In genomic region chr5:127031147-127031862, GRCh38 we compare ENCODE assay signal across 8 cellular contexts. TPM values are rescaled to one million over a fixed set of nuclear protein-coding genes. Genes with fewer than 3 reads are reported as not detected.
A peak's percentile ranks its signal among the peaks of the same experiment; 100 is the strongest.
DNase-seq lines count a peak whose midpoint lies in the region; ATAC-seq and TF ChIP-seq lines count a peak whose summit lies in the region.

No MANE protein-coding gene starts in this region.

- H3K79me2 ChIP-seq in GM23338 (replicated peaks; ENCODE audit: insufficient read depth) (peaks cover 21% of the 10 kb centered on the region), OCI-LY7 (ENCODE audit: insufficient read depth, low read depth, low read length) (no peaks in the 10 kb centered on the region)

- H2AFZ ChIP-seq in GM23338, result peak overlapping the region; percentile 96
- H2AFZ ChIP-seq in OCI-LY7 (ENCODE audit: low read length), result peak overlapping the region; percentile 81; the same call in 1 of the 2 replicates

- no peak overlapping the region for H3K27ac Mint-ChIP-seq in GM23338

- H3K4me1 Mint-ChIP-seq in GM23338, result peaks cover 27% of the 10 kb centered on the region

- H3K4me3 ChIP-seq in GM23338, result peak overlapping the region; percentile 76
- peak overlapping the region; percentile 86 for H3K4me3 ChIP-seq in OCI-LY7 (ENCODE audit: low read depth, low read length, poor library complexity, severe bottlenecking)
- peak overlapping the region; percentile 84 for H3K4me3 ChIP-seq in brain microvascular endothelial cell (ENCODE audit: low read depth, low read length)
- H3K4me3 ChIP-seq in lower lobe of right lung, result peak overlapping the region; percentile 88
- H3K4me3 ChIP-seq in tibial artery, result peak overlapping the region; percentile 71 to 83

- H3K9me3 Mint-ChIP-seq in GM23338, result 0 out of 3 replicates have a peak, but pooled peaks cover 2% of the 10 kb centered on the region

- intact Hi-C loops in OCI-LY7 (cut with micrococcal nuclease; ENCODE audit: unreplicated experiment), result loop anchor here (2.0 to 10.0 kb wide), 2 partner anchors 59 to 357 kb away; no protein-coding TSS in a partner anchor
- intact Hi-C loops in lower lobe of right lung (cut with DNase I), result no loop called here
- intact Hi-C loops in tibial artery (cut with DNase I; ENCODE audit: low total_unique reads), result loop anchor here (10.0 kb wide), 1 partner anchor 257 kb away; the partner anchor contains the start of gene LMNB1

- CTCF ChIA-PET in OCI-LY7 (lab: Charles Lee; ENCODE audit: unreplicated experiment), result interaction anchor here (0.6 kb wide), 1 partner anchor 518 kb away, joined by 3 read pairs; no protein-coding TSS in a partner anchor

- H3K4me1 ChIP-seq in GM23338 (ENCODE audit: insufficient read depth) (peaks cover 28% of the 10 kb centered on the region), OCI-LY7 (ENCODE audit: insufficient read depth, low read length, poor library complexity, severe bottlenecking) (peaks cover 22% of the 10 kb centered on the region), lower lobe of right lung (peaks cover 13% of the 10 kb centered on the region), tibial artery (peaks cover 0 to 14% (median 4%) of the 10 kb centered on the region in 4 donors)

- no TSS peak for BruUV-seq in OCI-LY7 (replicated peaks; lab: Mats Ljungman, UMichigan)

- ATAC-seq in GM23338, result peak; percentile 15
- peak; percentile 15 to 20 for ATAC-seq in lower lobe of right lung

- H3F3A ChIP-seq in GM23338 (replicated peaks; ENCODE audit: low read depth), result peaks cover 8% of the 10 kb centered on the region

- H3K9me2 ChIP-seq in GM23338 (ENCODE audit: insufficient read depth) (peaks cover 5% of the 10 kb centered on the region; the same call in 1 of the 2 replicates), OCI-LY7 (ENCODE audit: insufficient read depth, low read length) (no peaks in the 10 kb centered on the region)

- H3K9me3 ChIP-seq in OCI-LY7 (ENCODE audit: low read length) (no peaks in the 10 kb centered on the region), lower lobe of right lung (no peaks in the 10 kb centered on the region), tibial artery (no peaks in the 10 kb centered on the region)

- H3K27ac ChIP-seq in GM23338 (ENCODE audit: low read depth) (peak overlapping the region; percentile 23; the same call in 1 of the 2 replicates), OCI-LY7 (ENCODE audit: low read depth, low read length, poor library complexity, severe bottlenecking) (peak overlapping the region; percentile 51), brain microvascular endothelial cell (peak overlapping the region; percentile 25), lower lobe of right lung (peak overlapping the region; percentile 88), tibial artery (peak overlapping the region; percentile 87 to 90)

- H4K20me1 ChIP-seq in GM23338 (replicated peaks; ENCODE audit: insufficient read depth), result peaks cover 6% of the 10 kb centered on the region; the same call in 1 of the 2 replicates
- H4K20me1 ChIP-seq in OCI-LY7 (ENCODE audit: insufficient read depth, low read length), result no peaks in the 10 kb centered on the region

- H3K36me3 ChIP-seq in GM23338 (ENCODE audit: insufficient read depth) (no peaks in the 10 kb centered on the region), OCI-LY7 (ENCODE audit: insufficient read depth, low read length) (no peaks in the 10 kb centered on the region), brain microvascular endothelial cell (replicated peaks) (no peaks in the 10 kb centered on the region), lower lobe of right lung (no peaks in the 10 kb centered on the region), tibial artery (no peaks in the 10 kb centered on the region)

- POLR2A ChIA-PET in OCI-LY7 (lab: Charles Lee), result interaction anchor here (1.0 to 2.0 kb wide), 4 partner anchors 13 to 253 kb away, joined by 3 to 4 read pairs (median 4); no protein-coding TSS in a partner anchor

- H3K4me3 Mint-ChIP-seq in GM23338, result peak overlapping the region; percentile 83

- H3K4me2 ChIP-seq in GM23338, result peak overlapping the region; percentile 91
- peak overlapping the region; percentile 81 for H3K4me2 ChIP-seq in OCI-LY7 (ENCODE audit: low read length)

- DNase-seq in GM03348 (ENCODE audit: low spot score), result peak; percentile 34
- DNase-seq in GM23338 (ENCODE audit: low spot score), result peak; percentile 62
- DNase-seq in OCI-LY7 (ENCODE audit: low spot score), result peak; percentile 29
- DNase-seq in brain microvascular endothelial cell, result no peak
- DNase-seq in lower lobe of right lung, result peak; percentile 61
- peak in 1 of 2 donors; percentile 66 for DNase-seq in tibial artery
- no peak for DNase-seq in GF-D8 (lab: John Stamatoyannopoulos, UW)
- DNase-seq in hypothalamus (lab: John Stamatoyannopoulos, UW), result no peak

- H3K27me3 Mint-ChIP-seq in GM23338 (ENCODE audit: insufficient read depth, low read depth, poor library complexity), result peaks cover 20% of the 10 kb centered on the region

- in situ Hi-C loops in brain microvascular endothelial cell (cut with HindIII; ENCODE audit: low pct_ligation_motif_present, low sequenced_read_pairs), result no loop called here

- H3K27me3 ChIP-seq in GM23338 (ENCODE audit: insufficient read depth) (peaks cover 41% of the 10 kb centered on the region), brain microvascular endothelial cell (replicated peaks) (no peaks in the 10 kb centered on the region), lower lobe of right lung (ENCODE audit: low read depth) (no peaks in the 10 kb centered on the region), tibial artery (no peaks in the 10 kb centered on the region)

- TF ChIP-seq CTCF in GM23338 (conservative IDR thresholded peaks at IDR 0.05; ENCODE audit: low read depth in 2 of 2), result no peak
- TF ChIP-seq CTCF in OCI-LY7 (conservative IDR thresholded peaks at IDR 0.05; ENCODE audit: low read length), result no peak
- no peak for TF ChIP-seq CTCF in brain microvascular endothelial cell (IDR thresholded peaks at IDR 0.05; ENCODE audit: low read depth, low read length, missing control alignments)
- no peak for TF ChIP-seq CTCF in lower lobe of right lung (IDR thresholded peaks at IDR 0.05)
- no peak for TF ChIP-seq CTCF in tibial artery (IDR thresholded peaks at IDR 0.05)

- H3K36me3 Mint-ChIP-seq in GM23338 (ENCODE audit: low read depth), result no peaks in the 10 kb centered on the region

RNA-seq across cellular contexts. Expression of gene MARCHF3, which starts 0.9 kb away (rescaled TPM):
- total RNA-seq in GM23338 (2014; rRNA removed; shearing (Covaris generic)), result 12.5 and 12.7 TPM in 2 replicates
- 7.0 and 8.7 TPM in 2 replicates for polyA plus RNA-seq in GM23338 (2016; fragmentation: Nextera tagmentation; extraction: Ambion mirVana)
- 7.0 and 9.2 TPM in 2 replicates for total RNA-seq in OCI-LY7 (2014; rRNA removed; shearing (Covaris generic))
- total RNA-seq in OCI-LY7 (2022) (5.4 and 7.3 TPM in 2 replicates), lower lobe of right lung (14.3 TPM)

RNA-seq across cellular contexts. Expression of gene C5orf63, which starts 42.0 kb away (rescaled TPM):
- total RNA-seq in GM23338 (2014; rRNA removed; shearing (Covaris generic)), result 2.1 and 6.8 TPM in 2 replicates
- polyA plus RNA-seq in GM23338 (2016; fragmentation: Nextera tagmentation; extraction: Ambion mirVana), result 8.1 and 10.5 TPM in 2 replicates
- 4.2 and 5.5 TPM in 2 replicates for total RNA-seq in OCI-LY7 (2014; rRNA removed; shearing (Covaris generic))
- total RNA-seq in OCI-LY7 (2022) (0.11 TPM in 1 of 2 replicates, not detected in the other), lower lobe of right lung (7.5 TPM)

Comparison
In these comparisons a context has a peak if more than half of its experiments do, and no peak if none do; other contexts are left out.
1. DNase-seq: peak in GM03348 (single experiment), GM23338 (single experiment), OCI-LY7 (single experiment) and lower lobe of right lung (single experiment); none in brain microvascular endothelial cell (single experiment), GF-D8 (single experiment) and hypothalamus (0 of 51).
2. H3K27ac ChIP-seq: peak in every context shown above with its lines; median percentile 88 in tibial artery; 88 in lower lobe of right lung; 51 in OCI-LY7; 25 in brain microvascular endothelial cell; 23 in GM23338.
3. Peak in every context shown above with its lines, with median percentiles within 50 percentile points of each other: H3K4me3 ChIP-seq.